ENCODE assay signal across 8 cellular contexts in genomic region chr2:54176577-54176976, GRCh38.
DNase-seq lines count a peak whose midpoint lies in the region; ATAC-seq and TF ChIP-seq lines count a peak whose summit lies in the region.

No MANE protein-coding gene starts in this region.

- H3K9me2 ChIP-seq in PC-9 (ENCODE audit: insufficient read depth) = no peaks in the 10 kb centered on the region

- H3K27me3 ChIP-seq in PC-9 (ENCODE audit: insufficient read depth, low read depth) (no peaks in the 10 kb centered on the region), fibroblast of lung (ENCODE audit: control insufficient read depth, insufficient read depth, low read length) (no peaks in the 10 kb centered on the region), osteoblast (ENCODE audit: insufficient read depth, low read length) (no peaks in the 10 kb centered on the region), stomach (no peaks in the 10 kb centered on the region)

- H2AFZ ChIP-seq in PC-9 (no peak overlapping the region), fibroblast of lung (ENCODE audit: low read length) (no peak overlapping the region), osteoblast (ENCODE audit: low read length) (no peak overlapping the region)

- no peak for TF ChIP-seq EP300 in stomach (IDR thresholded peaks at IDR 0.05)

- intact Hi-C loops in Right ventricle myocardium inferior (cut with DNase I) = loop anchor here (2.0 kb wide), 1 partner anchor 528 kb away; no protein-coding TSS in a partner anchor
- intact Hi-C loops in cardiac septum (cut with DNase I) = loop anchor here (10.0 kb wide), 1 partner anchor 528 kb away; no protein-coding TSS in a partner anchor
- intact Hi-C loops in PC-9 (cut with micrococcal nuclease; ENCODE audit: unreplicated experiment) = loop anchor here (1.0 to 5.0 kb wide), 3 partner anchors 280 to 526 kb away; partner anchors contain the start of gene SPTBN1
- intact Hi-C loops in stomach (cut with DNase I; ENCODE audit: low total_unique reads) = no loop called here

- BruUV-seq in PC-9 (replicated peaks; lab: Mats Ljungman, UMichigan) = no TSS peak

- peak; percentile 46 for TF ChIP-seq CTCF in PC-9 (conservative IDR thresholded peaks at IDR 0.05)
- TF ChIP-seq CTCF in fibroblast of lung (conservative IDR thresholded peaks at IDR 0.05 in 1 of 2, IDR thresholded peaks at IDR 0.05 in 1 of 2; ENCODE audit: low read depth in 1 of 2, low read length in 2 of 2) = peak; percentile 50 to 67
- peak; percentile 58 for TF ChIP-seq CTCF in osteoblast (IDR thresholded peaks at IDR 0.05; ENCODE audit: extremely low read depth, low read depth, low read length)
- no peak for TF ChIP-seq CTCF in stomach (IDR thresholded peaks at IDR 0.05)

- POLR2A ChIA-PET in PC-9 (lab: Charles Lee; ENCODE audit: unreplicated experiment) = no interaction called here

- H3K79me2 ChIP-seq in PC-9 (ENCODE audit: low read depth) (no peaks in the 10 kb centered on the region), fibroblast of lung (ENCODE audit: control insufficient read depth, insufficient read depth, low read length) (no peaks in the 10 kb centered on the region), osteoblast (ENCODE audit: insufficient read depth, low read length) (no peaks in the 10 kb centered on the region)

- ATAC-seq in Right ventricle myocardium inferior (peak; percentile 70), GM21515 (IDR thresholded peaks at IDR 0.05; ENCODE audit: unreplicated experiment) (no peak)

- H3K4me2 ChIP-seq in PC-9 = no peak overlapping the region
- H3K4me2 ChIP-seq in fibroblast of lung (ENCODE audit: extremely low read depth, insufficient read depth, low read length) = no peak overlapping the region
- no peak overlapping the region for H3K4me2 ChIP-seq in osteoblast (ENCODE audit: insufficient read depth, low read length)

- no peak for TF ChIP-seq POLR2A in stomach (IDR thresholded peaks at IDR 0.05)

- DNase-seq in Right ventricle myocardium inferior (ENCODE audit: missing footprints) = no peak
- no peak for DNase-seq in cardiac septum (ENCODE audit: low spot score)
- peak in 1 of 2 experiments; percentile 40 for DNase-seq in PC-9
- DNase-seq in fibroblast of lung (ENCODE audit: low read depth in 2 of 2) = peak; percentile 39 to 65
- peak; percentile 78 for DNase-seq in osteoblast (ENCODE audit: insufficient read length, low spot score, missing footprints)
- no peak for DNase-seq in activated CD8-positive, alpha-beta memory T cell treated with anti-CD3 and anti-CD28 coated beads for 24 hours
- DNase-seq in stomach = no peak

- no peak overlapping the region for H3K9ac ChIP-seq in fibroblast of lung (ENCODE audit: insufficient read depth, low read length)

- CTCF ChIA-PET in PC-9 (lab: Charles Lee) = interaction anchor here (0.6 to 1.1 kb wide), 2 partner anchors 528 to 890 kb away, joined by 4 read pairs; no protein-coding TSS in a partner anchor

- H3K36me3 ChIP-seq in PC-9 (ENCODE audit: low read depth) (no peaks in the 10 kb centered on the region), fibroblast of lung (ENCODE audit: control insufficient read depth, insufficient read depth, low read length) (no peaks in the 10 kb centered on the region), osteoblast (ENCODE audit: insufficient read depth, low read length) (no peaks in the 10 kb centered on the region), stomach (no peaks in the 10 kb centered on the region)

- H3F3A ChIP-seq in PC-9 (ENCODE audit: insufficient read depth, low read depth) = no peaks in the 10 kb centered on the region

- H3K4me3 ChIP-seq in PC-9 (no peak overlapping the region), fibroblast of lung (replicated peaks in 1 of 4; ENCODE audit: control extremely low read depth in 1 of 4, insufficient read depth in 1 of 4, low read depth in 3 of 4, low read length in 4 of 4) (no peak overlapping the region), osteoblast (ENCODE audit: insufficient read depth, low read length) (no peak overlapping the region), stomach (no peak overlapping the region)

- WGBS in stomach, 5 donors = 27 to 54% (median 43%) methylated on average over 2 of the region's 2 CpGs

- H3K4me1 ChIP-seq in PC-9 (replicated peaks; ENCODE audit: insufficient read depth) (no peaks in the 10 kb centered on the region), fibroblast of lung (ENCODE audit: control insufficient read depth, extremely low read depth, insufficient read depth, low read length) (no peaks in the 10 kb centered on the region), osteoblast (ENCODE audit: insufficient read depth, low read length) (no peaks in the 10 kb centered on the region), stomach (no peaks in the 10 kb centered on the region)

- H3K27ac ChIP-seq in PC-9 (no peak overlapping the region), fibroblast of lung (ENCODE audit: insufficient read depth, low read length) (no peak overlapping the region), osteoblast (ENCODE audit: low read depth, low read length) (no peak overlapping the region), stomach (no peak overlapping the region)

- H3K9me3 ChIP-seq in PC-9 (ENCODE audit: insufficient read depth, low read depth) (no peaks in the 10 kb centered on the region), fibroblast of lung (ENCODE audit: control insufficient read depth, insufficient read depth, low read depth, low read length) (no peaks in the 10 kb centered on the region), osteoblast (ENCODE audit: low read depth, low read length) (no peaks in the 10 kb centered on the region), stomach (no peaks in the 10 kb centered on the region)

- H4K20me1 ChIP-seq in PC-9 (ENCODE audit: insufficient read depth) = no peaks in the 10 kb centered on the region
- H4K20me1 ChIP-seq in fibroblast of lung (ENCODE audit: control insufficient read depth, extremely low read depth, insufficient read depth, low read length) = no peaks in the 10 kb centered on the region
- no peaks in the 10 kb centered on the region for H4K20me1 ChIP-seq in osteoblast (ENCODE audit: insufficient read depth, low read length)

Comparison
In these comparisons a context has a peak if more than half of its experiments do, and no peak if none do; other contexts are left out.
1. DNase-seq: peak in fibroblast of lung (2 of 2) and osteoblast (single experiment); none in Right ventricle myocardium inferior (single experiment), cardiac septum (single experiment), activated CD8-positive, alpha-beta memory T cell treated with anti-CD3 and anti-CD28 coated beads for 24 hours (single experiment) and stomach (single experiment).
2. CTCF ChIP-seq: peak in PC-9 (single experiment), fibroblast of lung (2 of 2) and osteoblast (single experiment); none in stomach (0 of 7).